Comparison of ENCODE assay signal across 1 cellular context in the genomic region with DNA sequence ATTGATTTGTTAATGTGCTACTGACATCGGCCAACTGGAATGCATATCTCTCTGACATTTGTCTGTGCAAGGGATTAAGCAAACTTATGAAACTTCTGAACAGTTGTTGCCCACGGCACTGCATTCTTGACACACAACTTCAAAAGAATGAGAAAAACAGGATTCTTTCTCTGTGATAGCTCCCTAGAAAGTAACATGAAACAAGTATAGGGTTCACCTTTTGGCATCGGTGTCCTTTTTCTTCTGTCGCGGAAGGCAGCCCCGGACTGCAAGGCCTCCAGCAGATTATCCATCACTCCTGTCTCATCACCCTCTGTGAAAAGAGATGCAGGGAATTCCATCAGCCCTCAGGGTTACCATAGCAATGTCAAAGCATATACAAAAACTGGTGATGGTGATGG.
TF ChIP-seq lines count a peak whose summit lies in the region.

No MANE protein-coding gene starts in this region.

TF ChIP-seq in WTC11, 78 proteins besides CTCF, POLR2A, EP300 and RAD21 (continued from another document):
- TF ChIP-seq, protein P1, sequence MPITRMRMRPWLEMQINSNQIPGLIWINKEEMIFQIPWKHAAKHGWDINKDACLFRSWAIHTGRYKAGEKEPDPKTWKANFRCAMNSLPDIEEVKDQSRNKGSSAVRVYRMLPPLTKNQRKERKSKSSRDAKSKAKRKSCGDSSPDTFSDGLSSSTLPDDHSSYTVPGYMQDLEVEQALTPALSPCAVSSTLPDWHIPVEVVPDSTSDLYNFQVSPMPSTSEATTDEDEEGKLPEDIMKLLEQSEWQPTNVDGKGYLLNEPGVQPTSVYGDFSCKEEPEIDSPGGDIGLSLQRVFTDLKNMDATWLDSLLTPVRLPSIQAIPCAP (CRISPR knock-in tag; IDR thresholded peaks at IDR 0.05) = no peak
- TF ChIP-seq, protein P2, sequence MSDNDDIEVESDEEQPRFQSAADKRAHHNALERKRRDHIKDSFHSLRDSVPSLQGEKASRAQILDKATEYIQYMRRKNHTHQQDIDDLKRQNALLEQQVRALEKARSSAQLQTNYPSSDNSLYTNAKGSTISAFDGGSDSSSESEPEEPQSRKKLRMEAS (CRISPR knock-in tag; IDR thresholded peaks at IDR 0.05) = no peak
- no peak for TF ChIP-seq TEAD1 (CRISPR knock-in tag; IDR thresholded peaks at IDR 0.05)
- TF ChIP-seq, protein P3, sequence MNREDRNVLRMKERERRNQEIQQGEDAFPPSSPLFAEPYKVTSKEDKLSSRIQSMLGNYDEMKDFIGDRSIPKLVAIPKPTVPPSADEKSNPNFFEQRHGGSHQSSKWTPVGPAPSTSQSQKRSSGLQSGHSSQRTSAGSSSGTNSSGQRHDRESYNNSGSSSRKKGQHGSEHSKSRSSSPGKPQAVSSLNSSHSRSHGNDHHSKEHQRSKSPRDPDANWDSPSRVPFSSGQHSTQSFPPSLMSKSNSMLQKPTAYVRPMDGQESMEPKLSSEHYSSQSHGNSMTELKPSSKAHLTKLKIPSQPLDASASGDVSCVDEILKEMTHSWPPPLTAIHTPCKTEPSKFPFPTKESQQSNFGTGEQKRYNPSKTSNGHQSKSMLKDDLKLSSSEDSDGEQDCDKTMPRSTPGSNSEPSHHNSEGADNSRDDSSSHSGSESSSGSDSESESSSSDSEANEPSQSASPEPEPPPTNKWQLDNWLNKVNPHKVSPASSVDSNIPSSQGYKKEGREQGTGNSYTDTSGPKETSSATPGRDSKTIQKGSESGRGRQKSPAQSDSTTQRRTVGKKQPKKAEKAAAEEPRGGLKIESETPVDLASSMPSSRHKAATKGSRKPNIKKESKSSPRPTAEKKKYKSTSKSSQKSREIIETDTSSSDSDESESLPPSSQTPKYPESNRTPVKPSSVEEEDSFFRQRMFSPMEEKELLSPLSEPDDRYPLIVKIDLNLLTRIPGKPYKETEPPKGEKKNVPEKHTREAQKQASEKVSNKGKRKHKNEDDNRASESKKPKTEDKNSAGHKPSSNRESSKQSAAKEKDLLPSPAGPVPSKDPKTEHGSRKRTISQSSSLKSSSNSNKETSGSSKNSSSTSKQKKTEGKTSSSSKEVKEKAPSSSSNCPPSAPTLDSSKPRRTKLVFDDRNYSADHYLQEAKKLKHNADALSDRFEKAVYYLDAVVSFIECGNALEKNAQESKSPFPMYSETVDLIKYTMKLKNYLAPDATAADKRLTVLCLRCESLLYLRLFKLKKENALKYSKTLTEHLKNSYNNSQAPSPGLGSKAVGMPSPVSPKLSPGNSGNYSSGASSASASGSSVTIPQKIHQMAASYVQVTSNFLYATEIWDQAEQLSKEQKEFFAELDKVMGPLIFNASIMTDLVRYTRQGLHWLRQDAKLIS (CRISPR knock-in tag; IDR thresholded peaks at IDR 0.05; ENCODE audit: borderline replicate concordance) = no peak
- TF ChIP-seq, protein P4, sequence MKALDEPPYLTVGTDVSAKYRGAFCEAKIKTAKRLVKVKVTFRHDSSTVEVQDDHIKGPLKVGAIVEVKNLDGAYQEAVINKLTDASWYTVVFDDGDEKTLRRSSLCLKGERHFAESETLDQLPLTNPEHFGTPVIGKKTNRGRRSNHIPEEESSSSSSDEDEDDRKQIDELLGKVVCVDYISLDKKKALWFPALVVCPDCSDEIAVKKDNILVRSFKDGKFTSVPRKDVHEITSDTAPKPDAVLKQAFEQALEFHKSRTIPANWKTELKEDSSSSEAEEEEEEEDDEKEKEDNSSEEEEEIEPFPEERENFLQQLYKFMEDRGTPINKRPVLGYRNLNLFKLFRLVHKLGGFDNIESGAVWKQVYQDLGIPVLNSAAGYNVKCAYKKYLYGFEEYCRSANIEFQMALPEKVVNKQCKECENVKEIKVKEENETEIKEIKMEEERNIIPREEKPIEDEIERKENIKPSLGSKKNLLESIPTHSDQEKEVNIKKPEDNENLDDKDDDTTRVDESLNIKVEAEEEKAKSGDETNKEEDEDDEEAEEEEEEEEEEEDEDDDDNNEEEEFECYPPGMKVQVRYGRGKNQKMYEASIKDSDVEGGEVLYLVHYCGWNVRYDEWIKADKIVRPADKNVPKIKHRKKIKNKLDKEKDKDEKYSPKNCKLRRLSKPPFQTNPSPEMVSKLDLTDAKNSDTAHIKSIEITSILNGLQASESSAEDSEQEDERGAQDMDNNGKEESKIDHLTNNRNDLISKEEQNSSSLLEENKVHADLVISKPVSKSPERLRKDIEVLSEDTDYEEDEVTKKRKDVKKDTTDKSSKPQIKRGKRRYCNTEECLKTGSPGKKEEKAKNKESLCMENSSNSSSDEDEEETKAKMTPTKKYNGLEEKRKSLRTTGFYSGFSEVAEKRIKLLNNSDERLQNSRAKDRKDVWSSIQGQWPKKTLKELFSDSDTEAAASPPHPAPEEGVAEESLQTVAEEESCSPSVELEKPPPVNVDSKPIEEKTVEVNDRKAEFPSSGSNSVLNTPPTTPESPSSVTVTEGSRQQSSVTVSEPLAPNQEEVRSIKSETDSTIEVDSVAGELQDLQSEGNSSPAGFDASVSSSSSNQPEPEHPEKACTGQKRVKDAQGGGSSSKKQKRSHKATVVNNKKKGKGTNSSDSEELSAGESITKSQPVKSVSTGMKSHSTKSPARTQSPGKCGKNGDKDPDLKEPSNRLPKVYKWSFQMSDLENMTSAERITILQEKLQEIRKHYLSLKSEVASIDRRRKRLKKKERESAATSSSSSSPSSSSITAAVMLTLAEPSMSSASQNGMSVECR (CRISPR knock-in tag; IDR thresholded peaks at IDR 0.05; ENCODE audit: borderline replicate concordance) = no peak
- no peak for TF ChIP-seq FOXP1 (CRISPR knock-in tag; IDR thresholded peaks at IDR 0.05; ENCODE audit: borderline replicate concordance)
- no peak for TF ChIP-seq CBFB (CRISPR knock-in tag; IDR thresholded peaks at IDR 0.05; ENCODE audit: low read depth)
- TF ChIP-seq RORB (CRISPR knock-in tag; IDR thresholded peaks at IDR 0.05) = no peak
